In genomic region chr3:25428003-25428861, GRCh38 we compare ENCODE assay signal across 8 cellular contexts. TPM values are rescaled to one million over a fixed set of nuclear protein-coding genes. Genes with fewer than 3 reads are reported as not detected.
A peak's percentile ranks its signal among the peaks of the same experiment; 100 is the strongest.
DNase-seq lines count a peak whose midpoint lies in the region; ATAC-seq and TF ChIP-seq lines count a peak whose summit lies in the region.

TSS of gene RARB (plus strand) at chr3:25428263. CDS start at chr3:25428732, 469 bp downstream.

- peak within 1 kb of the TSS; percentile 47 for H3K4me3 ChIP-seq in HFF-Myc (replicated peaks; ENCODE audit: low read depth, low read length)
- peak within 1 kb of the TSS; percentile 52 for H3K4me3 ChIP-seq in ectodermal cell (ENCODE audit: insufficient read depth, low read depth, low read length)
- H3K4me3 ChIP-seq in left lung: peak within 1 kb of the TSS; percentile 38 to 47
- H3K4me3 ChIP-seq in subcutaneous abdominal adipose tissue (ENCODE audit: low read depth in 1 of 5, low read length in 5 of 5): peak within 1 kb of the TSS; percentile 58 to 87 (median 75)
- no peak within 1 kb of the TSS for H3K4me3 ChIP-seq in WERI-Rb-1 (ENCODE audit: low read depth, low read length)

- intact Hi-C loops in left lung (cut with DNase I): no loop called here

- H3K27ac ChIP-seq in ectodermal cell (ENCODE audit: insufficient read depth, low read depth, low read length, poor library complexity, severe bottlenecking): peak within 1 kb of the TSS; percentile 81
- H3K27ac ChIP-seq in left lung: peak within 1 kb of the TSS; percentile 77 to 93
- peak within 1 kb of the TSS; percentile 90 for H3K27ac ChIP-seq in subcutaneous abdominal adipose tissue (ENCODE audit: low read depth, low read length)
- H3K27ac ChIP-seq in WERI-Rb-1: no peak within 1 kb of the TSS

- in situ Hi-C loops in Caki2 (cut with HindIII; ENCODE audit: low pct_unique_long_range_greater_than_20kb, low sequenced_read_pairs): no loop called here

- H3K9me3 ChIP-seq in ectodermal cell (ENCODE audit: control insufficient read depth, low read length): no peaks in the 10 kb centered on the region
- no peaks in the 10 kb centered on the region for H3K9me3 ChIP-seq in left lung
- H3K9me3 ChIP-seq in subcutaneous abdominal adipose tissue (ENCODE audit: control insufficient read depth in 5 of 5, low read length in 5 of 5): no peaks in the 10 kb centered on the region
- no peaks in the 10 kb centered on the region for H3K9me3 ChIP-seq in WERI-Rb-1 (ENCODE audit: severe bottlenecking)

- H3K9ac ChIP-seq in subcutaneous abdominal adipose tissue (ENCODE audit: low read length in 5 of 5): peak within 1 kb of the TSS; percentile 23 to 80 (median 45)

- WGBS in ectodermal cell, 2 experiments: 12 to 13% methylated on average over 26 of the region's 26 CpGs

- H3K4me1 ChIP-seq in ectodermal cell (ENCODE audit: control insufficient read depth, insufficient read depth, low read length) (peaks cover 46% of the 10 kb centered on the region), left lung (peaks cover 4 to 10% of the 10 kb centered on the region in 2 donors), subcutaneous abdominal adipose tissue (ENCODE audit: control insufficient read depth in 5 of 5, insufficient read depth in 5 of 5, low read length in 5 of 5) (peaks cover 3 to 31% (median 20%) of the 10 kb centered on the region in 5 donors)

- peak; percentile 83 for ATAC-seq in left lung

- H3K36me3 ChIP-seq in ectodermal cell (ENCODE audit: control insufficient read depth, insufficient read depth, low read length) (no peaks in the 10 kb centered on the region), left lung (no peaks in the 10 kb centered on the region), subcutaneous abdominal adipose tissue (ENCODE audit: control insufficient read depth in 5 of 5, insufficient read depth in 5 of 5, low read length in 5 of 5) (no peaks in the 10 kb centered on the region), WERI-Rb-1 (no peaks in the 10 kb centered on the region)

- H3K27me3 ChIP-seq in ectodermal cell (ENCODE audit: control insufficient read depth, insufficient read depth, low read length, poor library complexity, severe bottlenecking) (no peaks in the 10 kb centered on the region), left lung (peaks cover 0 to 38% of the 10 kb centered on the region in 2 donors), subcutaneous abdominal adipose tissue (ENCODE audit: control insufficient read depth in 5 of 5, insufficient read depth in 4 of 5, low read length in 5 of 5) (peaks cover 0 to 2% (median 0%) of the 10 kb centered on the region in 5 donors), WERI-Rb-1 (ENCODE audit: insufficient read depth, low read depth, severe bottlenecking) (no peaks in the 10 kb centered on the region)

- peak; percentile 96 for DNase-seq in Caki2 (ENCODE audit: low read depth)
- peak; percentile 55 for DNase-seq in HFF-Myc (ENCODE audit: extremely low read depth, low read depth)
- peak in 1 of 2 donors; percentile 67 for DNase-seq in left lung
- no peak for DNase-seq in WERI-Rb-1
- no peak for DNase-seq in activated CD4-positive, alpha-beta T cell treated with anti-CD3 and anti-CD28 coated beads for 4 hours

- TF ChIP-seq CTCF in HFF-Myc (IDR thresholded peaks at IDR 0.05; ENCODE audit: low read depth, low read length, missing control alignments) (no peak), left lung (IDR thresholded peaks at IDR 0.05) (no peak), WERI-Rb-1 (IDR thresholded peaks at IDR 0.05; ENCODE audit: low read depth, low read length) (no peak)

TF ChIP-seq in PFSK-1, 5 proteins besides CTCF, POLR2A, EP300 and RAD21:
- peak; percentile 61; the same call in 1 of the 2 replicates for TF ChIP-seq TAF1 (IDR thresholded peaks at IDR 0.05; ENCODE audit: borderline replicate concordance, insufficient read depth, low read length)
- peak; percentile 90 for TF ChIP-seq POLR2AphosphoS5 (IDR thresholded peaks at IDR 0.05; ENCODE audit: low read depth, low read length)
- no peak for TF ChIP-seq FOXP2 (optimal IDR thresholded peaks at IDR 0.05; ENCODE audit: borderline replicate concordance, extremely low read depth, extremely low read length, insufficient read depth)
- 0 out of 2 replicates have a peak, but pooled peaks have one; percentile 21 for TF ChIP-seq SIN3A (IDR thresholded peaks at IDR 0.05; ENCODE audit: borderline replicate concordance, insufficient read depth, low read length)
- TF ChIP-seq, protein P1, sequence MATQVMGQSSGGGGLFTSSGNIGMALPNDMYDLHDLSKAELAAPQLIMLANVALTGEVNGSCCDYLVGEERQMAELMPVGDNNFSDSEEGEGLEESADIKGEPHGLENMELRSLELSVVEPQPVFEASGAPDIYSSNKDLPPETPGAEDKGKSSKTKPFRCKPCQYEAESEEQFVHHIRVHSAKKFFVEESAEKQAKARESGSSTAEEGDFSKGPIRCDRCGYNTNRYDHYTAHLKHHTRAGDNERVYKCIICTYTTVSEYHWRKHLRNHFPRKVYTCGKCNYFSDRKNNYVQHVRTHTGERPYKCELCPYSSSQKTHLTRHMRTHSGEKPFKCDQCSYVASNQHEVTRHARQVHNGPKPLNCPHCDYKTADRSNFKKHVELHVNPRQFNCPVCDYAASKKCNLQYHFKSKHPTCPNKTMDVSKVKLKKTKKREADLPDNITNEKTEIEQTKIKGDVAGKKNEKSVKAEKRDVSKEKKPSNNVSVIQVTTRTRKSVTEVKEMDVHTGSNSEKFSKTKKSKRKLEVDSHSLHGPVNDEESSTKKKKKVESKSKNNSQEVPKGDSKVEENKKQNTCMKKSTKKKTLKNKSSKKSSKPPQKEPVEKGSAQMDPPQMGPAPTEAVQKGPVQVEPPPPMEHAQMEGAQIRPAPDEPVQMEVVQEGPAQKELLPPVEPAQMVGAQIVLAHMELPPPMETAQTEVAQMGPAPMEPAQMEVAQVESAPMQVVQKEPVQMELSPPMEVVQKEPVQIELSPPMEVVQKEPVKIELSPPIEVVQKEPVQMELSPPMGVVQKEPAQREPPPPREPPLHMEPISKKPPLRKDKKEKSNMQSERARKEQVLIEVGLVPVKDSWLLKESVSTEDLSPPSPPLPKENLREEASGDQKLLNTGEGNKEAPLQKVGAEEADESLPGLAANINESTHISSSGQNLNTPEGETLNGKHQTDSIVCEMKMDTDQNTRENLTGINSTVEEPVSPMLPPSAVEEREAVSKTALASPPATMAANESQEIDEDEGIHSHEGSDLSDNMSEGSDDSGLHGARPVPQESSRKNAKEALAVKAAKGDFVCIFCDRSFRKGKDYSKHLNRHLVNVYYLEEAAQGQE (IDR thresholded peaks at IDR 0.05; ENCODE audit: insufficient read depth in 1 of 2, low read depth in 2 of 2, low read length in 2 of 2): no peak
TF ChIP-seq in PFSK-1: peak in this region for 3.

RNA-seq across cellular contexts. Expression of gene RARB, which starts in this region (rescaled TPM):
- 25.6 and 29.9 TPM in 2 replicates for total RNA-seq in Caki2 (2014; rRNA removed; shearing (Covaris generic); ENCODE audit: low replicate concordance)
- 2.9 TPM for polyA plus RNA-seq in PFSK-1 (2012; ENCODE audit: insufficient read length, low read depth)
- polyA plus RNA-seq in ectodermal cell (2013, experiment 1 of 4): 8.5 TPM
- 3.7 TPM for polyA plus RNA-seq in ectodermal cell (2013, experiment 2 of 4)
- 9.7 TPM for polyA plus RNA-seq in ectodermal cell (2013, experiment 3 of 4)
- 7.7 TPM for polyA plus RNA-seq in ectodermal cell (2013, experiment 4 of 4)
- 1 to 10 TPM; 4.1 to 8.1 TPM for total RNA-seq in left lung

Comparison
In these comparisons a context has a peak if more than half of its experiments do, and no peak if none do; other contexts are left out.
1. DNase-seq: peak in Caki2 (single experiment) and HFF-Myc (single experiment); none in WERI-Rb-1 (single experiment) and activated CD4-positive, alpha-beta T cell treated with anti-CD3 and anti-CD28 coated beads for 4 hours (0 of 2).